Comparison of ENCODE assay signal across 1 cellular context in genomic region chr16:57331355-57331754, GRCh38.
A peak's percentile ranks its signal among the peaks of the same experiment; 100 is the strongest.
TF ChIP-seq lines count a peak whose summit lies in the region.

No MANE protein-coding gene starts in this region.

TF ChIP-seq in HepG2, 621 proteins besides CTCF, POLR2A, EP300 and RAD21:
- TF ChIP-seq PRPF4 (IDR thresholded peaks at IDR 0.05; ENCODE audit: low read depth, low read length, poor library complexity, severe bottlenecking) (no peak), TOE1 (CRISPR knock-in tag; IDR thresholded peaks at IDR 0.05) (no peak), ZNF280B (CRISPR knock-in tag; IDR thresholded peaks at IDR 0.05; ENCODE audit: borderline replicate concordance) (no peak), ZNF121 (CRISPR knock-in tag; IDR thresholded peaks at IDR 0.05) (peak; percentile 68; the same call in 1 of the 2 replicates), ATAD3A (CRISPR knock-in tag; IDR thresholded peaks at IDR 0.05) (no peak), ZNF749 (CRISPR knock-in tag; IDR thresholded peaks at IDR 0.05; ENCODE audit: borderline replicate concordance) (no peak), HNRNPH1 (optimal IDR thresholded peaks at IDR 0.05; ENCODE audit: low read depth, low read length) (no peak)
